In genomic region chr19:32566246-32566830, GRCh38 we compare ENCODE assay signal across 1 cellular context.
TF ChIP-seq lines count a peak whose summit lies in the region.

No MANE protein-coding gene starts in this region.

TF ChIP-seq in GM23338, 12 proteins besides CTCF, POLR2A, EP300 and RAD21 (continued from another document):
- no peak for TF ChIP-seq REST (IDR thresholded peaks at IDR 0.05; ENCODE audit: unreplicated experiment)
- no peak for TF ChIP-seq POLR2AphosphoS5 (IDR thresholded peaks at IDR 0.05; ENCODE audit: low read depth)
